Comparison of ENCODE assay signal across 19 cellular contexts in the genomic region with DNA sequence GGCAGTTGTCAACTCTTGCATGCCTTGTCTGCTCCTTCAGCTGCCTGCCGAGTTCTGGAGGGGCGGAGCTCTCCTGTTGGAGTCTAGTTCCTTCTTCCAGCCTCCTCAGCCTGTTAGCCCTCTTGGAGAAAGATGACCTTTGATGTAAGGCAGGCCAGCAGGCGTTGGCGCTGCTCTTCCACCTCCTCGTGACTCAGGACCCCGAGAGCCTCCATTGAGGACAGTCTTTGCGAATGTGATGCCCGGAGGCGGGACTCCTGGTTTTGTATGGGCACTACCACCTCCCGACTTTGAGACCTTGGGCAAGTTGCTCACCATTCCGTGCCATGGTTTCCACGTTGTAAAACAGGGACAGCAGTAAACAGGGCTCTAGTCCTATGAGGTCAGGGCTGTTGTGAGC.
DNase-seq lines count a peak whose midpoint lies in the region; ATAC-seq and TF ChIP-seq lines count a peak whose summit lies in the region.
"Had no signal": no experiment of that assay in that cellular context is flagged by ENCODE, and none has a peak within 500 bp of the region (broad histone marks: within the 10 kb centered on the region; RNA-seq: fewer than 3 reads in every experiment).

No MANE protein-coding gene starts in this region.

- H3K36me3 Mint-ChIP-seq in H9 (ENCODE audit: insufficient read depth in 1 of 3, low read depth in 3 of 3) = peaks cover 5 to 6% (median 6%) of the 10 kb centered on the region in 3 experiments
- H3K36me3 Mint-ChIP-seq in WTC11 = peaks cover 6% of the 10 kb centered on the region
- H3K36me3 Mint-ChIP-seq: CD14-positive monocyte; CD4-positive, alpha-beta memory T cell; IgD-negative memory B cell had no signal

- H2BK12ac ChIP-seq in H9 (ENCODE audit: insufficient read length, low read depth, low read length) = no peak overlapping the region

- no peak overlapping the region for H4K5ac ChIP-seq in H9 (ENCODE audit: insufficient read length, low read depth, low read length)

- no peak overlapping the region for H3K18ac ChIP-seq in H9 (ENCODE audit: insufficient read length, low read depth, low read length)

- no peak overlapping the region for H2AK5ac ChIP-seq in H9 (ENCODE audit: insufficient read length, low read length)

- POLR2A ChIA-PET in WTC11 (lab: Charles Lee) = no interaction called here

- H3K4me2 ChIP-seq in H9 (ENCODE audit: insufficient read depth, insufficient read length, low read length) = no peak overlapping the region

- H4K20me1 ChIP-seq in H9 (ENCODE audit: control insufficient read depth, insufficient read depth, insufficient read length) = no peaks in the 10 kb centered on the region

- no peak overlapping the region for H2BK120ac ChIP-seq in H9 (ENCODE audit: low read depth, low read length, poor library complexity, severe bottlenecking)

- H3K56ac ChIP-seq in H9 (ENCODE audit: insufficient read length, low read depth, low read length) = no peak overlapping the region

- no peaks in the 10 kb centered on the region for H3K9me3 ChIP-seq in H9 (ENCODE audit: control insufficient read depth, low read depth, low read length)

- H4K8ac ChIP-seq in H9 (replicated peaks; ENCODE audit: insufficient read length, low read depth, low read length) = no peak overlapping the region

- DNase-seq in H9 (no peak), WTC11 (ENCODE audit: low spot score) (no peak), left kidney (ENCODE audit: low read depth, low spot score) (peak; percentile 11), NCI-H2029 treated with DMSO at 0.1 percent for 48 hours (lab: John Stamatoyannopoulos, UW) (no peak), AG08396 (ENCODE audit: low spot score) (no peak)
- DNase-seq: ACHN; AML-193; CD4-positive, alpha-beta memory T cell; DMS153; DMS79; GF-D8; GOT3; H7; KBM-7 had no signal

- no peak overlapping the region for H3K27ac ChIP-seq in H9 (ENCODE audit: insufficient read length, low read depth, low read length)

- no peak overlapping the region for H3T11ph ChIP-seq in H9 (ENCODE audit: low read length)

- no peaks in the 10 kb centered on the region for H3K23me2 ChIP-seq in H9 (ENCODE audit: insufficient read length, low read depth, low read length, poor library complexity, severe bottlenecking)

- H3K27ac Mint-ChIP-seq in H9 (peak overlapping the region in 2 of 3 experiments; percentile 32 to 82; a peak in 3 of 7 replicates), WTC11 (no peak overlapping the region)
- H3K27ac Mint-ChIP-seq: CD14-positive monocyte; CD4-positive, alpha-beta memory T cell; IgD-negative memory B cell had no signal

- no peaks in the 10 kb centered on the region; the same call in 1 of the 2 replicates for H3K4me1 ChIP-seq in H9 (ENCODE audit: insufficient read depth, low read length)

- no peak overlapping the region for H2AFZ ChIP-seq in H9 (ENCODE audit: low read length)

- TF ChIP-seq CTCF in H9 (conservative IDR thresholded peaks at IDR 0.05) (no peak), WTC11 (IDR thresholded peaks at IDR 0.05) (no peak)

- ATAC-seq in WTC11 = 0 out of 2 replicates have a peak, but pooled peaks have one; percentile 36
- no peak for ATAC-seq in HG02678 (IDR thresholded peaks at IDR 0.05; ENCODE audit: unreplicated experiment)
- no peak for ATAC-seq in HG02852 (IDR thresholded peaks at IDR 0.05; ENCODE audit: unreplicated experiment)
- ATAC-seq: HepG2 had no signal

- no peak overlapping the region for H2BK15ac ChIP-seq in H9 (ENCODE audit: low read depth, low read length)

- no peak overlapping the region for H3K4ac ChIP-seq in H9 (ENCODE audit: low read depth, low read length)

- H3K23ac ChIP-seq in H9 (ENCODE audit: insufficient read length, low read depth, low read length) = no peak overlapping the region

- H3K4me3 Mint-ChIP-seq in H9 (no peak overlapping the region), WTC11 (no peak overlapping the region)
- H3K4me3 Mint-ChIP-seq: CD14-positive monocyte; CD4-positive, alpha-beta memory T cell; IgD-negative memory B cell had no signal

- no CpG with 5 or more reads among the region's 12 CpGs for WGBS in H9 (ENCODE audit: extremely low coverage, insufficient read length, low lambda C conversion rate)

- H3K14ac ChIP-seq in H9 (ENCODE audit: insufficient read depth, low read length) = no peak overlapping the region

- CTCF ChIA-PET in WTC11 (lab: Charles Lee) = no interaction called here

- no peaks in the 10 kb centered on the region for H3K79me2 ChIP-seq in H9 (ENCODE audit: insufficient read depth, low read length)

- H3K27me3 ChIP-seq in H9 (ENCODE audit: insufficient read depth, low read length) = no peaks in the 10 kb centered on the region

- no peak overlapping the region for H4K91ac ChIP-seq in H9 (ENCODE audit: insufficient read length, low read depth, low read length)

- H3K27me3 Mint-ChIP-seq in H9 (ENCODE audit: low read depth) (no peaks in the 10 kb centered on the region; the same call in 1 of the 2 replicates), WTC11 (ENCODE audit: low read depth) (no peaks in the 10 kb centered on the region)
- H3K27me3 Mint-ChIP-seq: CD4-positive, alpha-beta memory T cell; IgD-negative memory B cell had no signal

- no peak overlapping the region for H3K9ac ChIP-seq in H9 (ENCODE audit: extremely low read depth, insufficient read length, low read length)

- H3K4me1 Mint-ChIP-seq in H9 (peaks cover 7 to 19% of the 10 kb centered on the region in 2 experiments), WTC11 (peaks cover 32% of the 10 kb centered on the region)
- H3K4me1 Mint-ChIP-seq: CD14-positive monocyte; CD4-positive, alpha-beta memory T cell; IgD-negative memory B cell had no signal

- H2BK5ac ChIP-seq in H9 (ENCODE audit: insufficient read length, low read length) = no peak overlapping the region

- H3K9me3 Mint-ChIP-seq in H9 = peaks cover 5% of the 10 kb centered on the region in 2 experiments; a peak in 4 of 5 replicates
- H3K9me3 Mint-ChIP-seq in WTC11 = peaks cover 6% of the 10 kb centered on the region

- H2BK20ac ChIP-seq in H9 (ENCODE audit: low read depth, low read length, poor library complexity, severe bottlenecking) = no peak overlapping the region

- no peaks in the 10 kb centered on the region for H3K79me1 ChIP-seq in H9 (ENCODE audit: insufficient read depth, low read depth, low read length, poor library complexity, severe bottlenecking)

TF ChIP-seq in WTC11, 78 proteins besides CTCF, POLR2A, EP300 and RAD21 (continues in another document):
- no peak for TF ChIP-seq TEAD1 (CRISPR knock-in tag; IDR thresholded peaks at IDR 0.05)
- TF ChIP-seq OVOL2 (CRISPR knock-in tag; IDR thresholded peaks at IDR 0.05; ENCODE audit: borderline replicate concordance) = no peak
- TF ChIP-seq ZNF219 (CRISPR knock-in tag; IDR thresholded peaks at IDR 0.05; ENCODE audit: borderline replicate concordance) = no peak
- TF ChIP-seq, protein P1, sequence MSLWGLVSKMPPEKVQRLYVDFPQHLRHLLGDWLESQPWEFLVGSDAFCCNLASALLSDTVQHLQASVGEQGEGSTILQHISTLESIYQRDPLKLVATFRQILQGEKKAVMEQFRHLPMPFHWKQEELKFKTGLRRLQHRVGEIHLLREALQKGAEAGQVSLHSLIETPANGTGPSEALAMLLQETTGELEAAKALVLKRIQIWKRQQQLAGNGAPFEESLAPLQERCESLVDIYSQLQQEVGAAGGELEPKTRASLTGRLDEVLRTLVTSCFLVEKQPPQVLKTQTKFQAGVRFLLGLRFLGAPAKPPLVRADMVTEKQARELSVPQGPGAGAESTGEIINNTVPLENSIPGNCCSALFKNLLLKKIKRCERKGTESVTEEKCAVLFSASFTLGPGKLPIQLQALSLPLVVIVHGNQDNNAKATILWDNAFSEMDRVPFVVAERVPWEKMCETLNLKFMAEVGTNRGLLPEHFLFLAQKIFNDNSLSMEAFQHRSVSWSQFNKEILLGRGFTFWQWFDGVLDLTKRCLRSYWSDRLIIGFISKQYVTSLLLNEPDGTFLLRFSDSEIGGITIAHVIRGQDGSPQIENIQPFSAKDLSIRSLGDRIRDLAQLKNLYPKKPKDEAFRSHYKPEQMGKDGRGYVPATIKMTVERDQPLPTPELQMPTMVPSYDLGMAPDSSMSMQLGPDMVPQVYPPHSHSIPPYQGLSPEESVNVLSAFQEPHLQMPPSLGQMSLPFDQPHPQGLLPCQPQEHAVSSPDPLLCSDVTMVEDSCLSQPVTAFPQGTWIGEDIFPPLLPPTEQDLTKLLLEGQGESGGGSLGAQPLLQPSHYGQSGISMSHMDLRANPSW (CRISPR knock-in tag; conservative IDR thresholded peaks at IDR 0.05; ENCODE audit: low read depth) = no peak
- TF ChIP-seq, protein P2, sequence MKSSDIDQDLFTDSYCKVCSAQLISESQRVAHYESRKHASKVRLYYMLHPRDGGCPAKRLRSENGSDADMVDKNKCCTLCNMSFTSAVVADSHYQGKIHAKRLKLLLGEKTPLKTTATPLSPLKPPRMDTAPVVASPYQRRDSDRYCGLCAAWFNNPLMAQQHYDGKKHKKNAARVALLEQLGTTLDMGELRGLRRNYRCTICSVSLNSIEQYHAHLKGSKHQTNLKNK (CRISPR knock-in tag; IDR thresholded peaks at IDR 0.05) = no peak
- TF ChIP-seq, protein P3, sequence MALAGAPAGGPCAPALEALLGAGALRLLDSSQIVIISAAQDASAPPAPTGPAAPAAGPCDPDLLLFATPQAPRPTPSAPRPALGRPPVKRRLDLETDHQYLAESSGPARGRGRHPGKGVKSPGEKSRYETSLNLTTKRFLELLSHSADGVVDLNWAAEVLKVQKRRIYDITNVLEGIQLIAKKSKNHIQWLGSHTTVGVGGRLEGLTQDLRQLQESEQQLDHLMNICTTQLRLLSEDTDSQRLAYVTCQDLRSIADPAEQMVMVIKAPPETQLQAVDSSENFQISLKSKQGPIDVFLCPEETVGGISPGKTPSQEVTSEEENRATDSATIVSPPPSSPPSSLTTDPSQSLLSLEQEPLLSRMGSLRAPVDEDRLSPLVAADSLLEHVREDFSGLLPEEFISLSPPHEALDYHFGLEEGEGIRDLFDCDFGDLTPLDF (CRISPR knock-in tag; IDR thresholded peaks at IDR 0.05) = no peak
- no peak for TF ChIP-seq FOXJ3 (CRISPR knock-in tag; IDR thresholded peaks at IDR 0.05; ENCODE audit: borderline replicate concordance)
- TF ChIP-seq JAZF1 (CRISPR knock-in tag; IDR thresholded peaks at IDR 0.05) = no peak
- TF ChIP-seq NR3C1 (CRISPR knock-in tag; conservative IDR thresholded peaks at IDR 0.05; ENCODE audit: low read depth) = no peak
- TF ChIP-seq, protein P4, sequence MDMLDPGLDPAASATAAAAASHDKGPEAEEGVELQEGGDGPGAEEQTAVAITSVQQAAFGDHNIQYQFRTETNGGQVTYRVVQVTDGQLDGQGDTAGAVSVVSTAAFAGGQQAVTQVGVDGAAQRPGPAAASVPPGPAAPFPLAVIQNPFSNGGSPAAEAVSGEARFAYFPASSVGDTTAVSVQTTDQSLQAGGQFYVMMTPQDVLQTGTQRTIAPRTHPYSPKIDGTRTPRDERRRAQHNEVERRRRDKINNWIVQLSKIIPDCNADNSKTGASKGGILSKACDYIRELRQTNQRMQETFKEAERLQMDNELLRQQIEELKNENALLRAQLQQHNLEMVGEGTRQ (CRISPR knock-in tag; IDR thresholded peaks at IDR 0.05) = no peak
